ENCODE assay signal across 8 cellular contexts in the genomic region with DNA sequence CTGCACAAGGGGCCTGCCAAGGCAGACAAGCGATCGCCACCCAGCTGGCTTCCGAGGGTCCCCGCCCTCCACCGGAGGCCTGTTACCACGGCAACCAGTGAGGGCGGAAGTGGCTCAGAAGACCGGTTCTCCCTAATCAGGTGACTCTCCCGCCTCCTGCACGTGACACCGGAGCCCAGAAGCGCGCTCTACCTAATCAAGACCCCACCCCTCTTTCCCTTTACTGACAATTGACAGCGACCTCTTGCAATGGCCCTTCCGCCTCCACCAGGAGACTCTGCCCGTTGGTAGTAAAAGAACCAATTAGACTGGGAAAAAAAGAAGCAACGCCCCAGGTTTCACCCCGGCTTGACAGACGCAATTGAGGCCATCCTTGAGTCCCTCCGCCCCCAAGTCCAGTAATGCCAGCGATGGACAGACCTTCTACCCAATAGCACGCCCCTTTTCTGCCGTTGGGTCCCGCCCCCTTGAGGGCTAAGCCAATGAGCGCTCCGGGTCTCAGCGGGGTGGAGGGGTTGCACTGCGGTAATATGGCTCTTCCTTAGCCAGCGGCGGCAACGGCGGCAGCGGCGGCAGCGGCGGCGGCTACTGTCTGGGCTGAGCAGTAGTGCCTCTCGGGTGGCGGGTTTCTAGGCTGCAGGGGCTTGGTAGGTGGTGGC. TPM values are rescaled to one million over a fixed set of nuclear protein-coding genes. Genes with fewer than 3 reads are reported as not detected.
DNase-seq lines count a peak whose midpoint lies in the region; ATAC-seq and TF ChIP-seq lines count a peak whose summit lies in the region.

UVRAG (plus strand) TSS at position 525 of the 659 bp plus-strand sequence. CDS start 198 bp downstream, outside the sequence.

- TF ChIP-seq EP300 in tibial nerve (IDR thresholded peaks at IDR 0.05) = peak; percentile 66 to 90

- H3K4me1 ChIP-seq in adipocyte (ENCODE audit: control insufficient read depth, insufficient read depth, low read length) = peaks cover 45% of the 10 kb centered on the region
- H3K4me1 ChIP-seq in cardiac muscle cell (ENCODE audit: low read depth) = peaks cover 17% of the 10 kb centered on the region
- peaks cover 10% of the 10 kb centered on the region for H3K4me1 ChIP-seq in parathyroid adenoma
- peaks cover 0 to 30% (median 13%) of the 10 kb centered on the region in 4 donors for H3K4me1 ChIP-seq in tibial nerve

- H3K4me3 ChIP-seq in GM12875 (ENCODE audit: low read depth, low read length) = peak within 1 kb of the TSS; percentile 94
- H3K4me3 ChIP-seq in adipocyte (ENCODE audit: low read length) = peak within 1 kb of the TSS; percentile 98
- H3K4me3 ChIP-seq in cardiac muscle cell = peak within 1 kb of the TSS; percentile 83
- peak within 1 kb of the TSS; percentile 83 for H3K4me3 ChIP-seq in parathyroid adenoma (ENCODE audit: low read depth, low read length)
- peak within 1 kb of the TSS; percentile 92 to 99 (median 96) for H3K4me3 ChIP-seq in tibial nerve

- no peaks in the 10 kb centered on the region for H3K27me3 ChIP-seq in adipocyte (replicated peaks; ENCODE audit: control insufficient read depth, insufficient read depth, low read length)
- no peaks in the 10 kb centered on the region for H3K27me3 ChIP-seq in cardiac muscle cell
- no peaks in the 10 kb centered on the region for H3K27me3 ChIP-seq in parathyroid adenoma (ENCODE audit: control insufficient read depth, insufficient read depth, low read length)
- no peaks in the 10 kb centered on the region for H3K27me3 ChIP-seq in tibial nerve

- H3K27ac ChIP-seq in cardiac muscle cell = peak within 1 kb of the TSS; percentile 95
- peak within 1 kb of the TSS; percentile 77 for H3K27ac ChIP-seq in parathyroid adenoma
- peak within 1 kb of the TSS; percentile 68 to 96 (median 94) for H3K27ac ChIP-seq in tibial nerve

- H3K4me2 ChIP-seq in parathyroid adenoma (ENCODE audit: low read length) = peak within 1 kb of the TSS; percentile 89

- TF ChIP-seq CTCF in GM12875 (IDR thresholded peaks at IDR 0.05; ENCODE audit: borderline replicate concordance, insufficient read depth, low read depth, low read length) (no peak), cardiac muscle cell (IDR thresholded peaks at IDR 0.05; ENCODE audit: low read depth, low read length) (no peak), parathyroid adenoma (IDR thresholded peaks at IDR 0.05) (no peak), tibial nerve (IDR thresholded peaks at IDR 0.05) (peak in 3 of 5 experiments; percentile 19 to 60 (median 57))

- H2AFZ ChIP-seq in parathyroid adenoma = peak within 1 kb of the TSS; percentile 96

- no peaks in the 10 kb centered on the region for H3K36me3 ChIP-seq in adipocyte (ENCODE audit: control insufficient read depth, insufficient read depth, low read length, severe bottlenecking)
- no peaks in the 10 kb centered on the region for H3K36me3 ChIP-seq in cardiac muscle cell
- H3K36me3 ChIP-seq in parathyroid adenoma (ENCODE audit: control insufficient read depth, insufficient read depth, low read length) = no peaks in the 10 kb centered on the region
- no peaks in the 10 kb centered on the region for H3K36me3 ChIP-seq in tibial nerve

- WGBS in tibial nerve, 2 donors = 0 to 1% methylated on average over 37 of the region's 39 CpGs

- H3K9ac ChIP-seq in adipocyte (ENCODE audit: low read length) (peak within 1 kb of the TSS; percentile 96), parathyroid adenoma (peak within 1 kb of the TSS; percentile 87)

- DNase-seq in NCI-H1436 (lab: John Stamatoyannopoulos, UW) = peak; percentile 99
- DNase-seq in T follicular helper cell (ENCODE audit: low read depth) = peak; percentile 97
- DNase-seq in adipocyte (ENCODE audit: low read depth) = peak; percentile 100
- DNase-seq in cardiac muscle cell (ENCODE audit: low read depth in 1 of 2, low spot score in 1 of 2) = peak; percentile 100
- peak; percentile 98 to 99 for DNase-seq in tibial nerve (ENCODE audit: low spot score in 2 of 2)

- peak; percentile 83 for ATAC-seq in HG02798 (IDR thresholded peaks at IDR 0.05; ENCODE audit: poor library complexity, unreplicated experiment)

- H3K9me3 ChIP-seq in adipocyte (ENCODE audit: control insufficient read depth, low read length) (no peaks in the 10 kb centered on the region), cardiac muscle cell (ENCODE audit: low read depth) (no peaks in the 10 kb centered on the region), parathyroid adenoma (ENCODE audit: control insufficient read depth, low read length) (no peaks in the 10 kb centered on the region), tibial nerve (no peaks in the 10 kb centered on the region)

- peaks cover 27% of the 10 kb centered on the region for H3K79me2 ChIP-seq in parathyroid adenoma

- peak; percentile 76 to 92 for TF ChIP-seq POLR2A in tibial nerve (IDR thresholded peaks at IDR 0.05)

RNA-seq across cellular contexts. Expression of gene UVRAG, which starts in this region (rescaled TPM):
- total RNA-seq in cardiac muscle cell = 22.4 and 34.0 TPM in 2 replicates
- polyA plus RNA-seq in cardiac muscle cell = 21.6 and 33.3 TPM in 2 replicates
- 10 to 100 TPM; 27.3 to 38.7 (median 33.6) TPM for total RNA-seq in tibial nerve

Comparison
In these comparisons a context has a peak if more than half of its experiments do, and no peak if none do; other contexts are left out.
1. Peak in every context shown above with its lines: DNase-seq, ATAC-seq, H3K4me3 ChIP-seq and H3K27ac ChIP-seq.
2. CTCF ChIP-seq: peak in tibial nerve (3 of 5); none in GM12875 (single experiment), cardiac muscle cell (single experiment) and parathyroid adenoma (single experiment).